8 cellular contexts compared by ENCODE assay signal in the genomic region with DNA sequence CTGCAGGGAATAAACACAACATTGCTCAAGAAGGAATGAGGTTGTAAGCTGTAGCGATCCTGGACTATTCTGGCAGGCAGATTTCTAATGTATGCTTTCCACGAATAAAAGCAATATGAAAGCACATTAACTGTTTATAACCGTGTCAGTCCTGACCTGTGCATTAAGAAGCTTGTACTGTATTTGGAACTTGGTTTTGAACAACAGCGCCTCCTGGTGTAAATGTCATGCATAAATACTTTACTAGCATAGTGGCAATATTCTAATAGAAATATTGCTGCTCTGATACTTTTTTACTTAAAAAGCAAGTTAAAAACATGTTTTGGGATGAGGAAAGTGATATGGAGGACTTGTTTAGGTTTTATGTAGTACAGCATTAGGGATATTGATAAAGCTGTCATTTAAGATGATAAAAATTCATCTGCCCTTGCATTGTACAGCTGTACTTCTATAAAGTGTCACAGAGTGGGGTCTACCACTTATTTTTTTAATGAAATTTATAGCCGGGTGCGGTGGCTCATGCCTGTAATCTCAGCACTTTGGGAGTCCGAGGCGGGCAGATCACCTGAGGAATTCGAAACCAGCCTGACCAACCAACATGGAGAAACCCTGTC.
DNase-seq lines count a peak whose midpoint lies in the region; ATAC-seq and TF ChIP-seq lines count a peak whose summit lies in the region.

No MANE protein-coding gene starts in this region.

- H3K27me3 ChIP-seq in right lobe of liver = no peaks in the 10 kb centered on the region

- ATAC-seq in right lobe of liver (peak; percentile 80 to 85 (median 81)), GM19351 (IDR thresholded peaks at IDR 0.05; ENCODE audit: unreplicated experiment) (no peak)

- H3K9me3 ChIP-seq in right lobe of liver = no peaks in the 10 kb centered on the region

- peak; percentile 5 to 6 for DNase-seq in stimulated activated CD4-positive, alpha-beta T cell treated with anti-CD3 and anti-CD28 coated beads, Interleukin-1b, Interleukin-23, amount 100 ng/mL, for 1 hour (ENCODE audit: low read depth in 2 of 2)
- DNase-seq in stimulated activated CD4-positive, alpha-beta T cell treated with anti-CD3 and anti-CD28 coated beads, Interleukin-12 subunit alpha, Interleukin-12 subunit beta, amount 100 ng/mL, for 4 hours = no peak
- peak; percentile 63 for DNase-seq in MV-4-11 (lab: John Stamatoyannopoulos, UW)
- peak; percentile 36 for DNase-seq in SKM-1 (lab: John Stamatoyannopoulos, UW; ENCODE audit: unreplicated experiment)
- DNase-seq in choroid plexus epithelial cell (ENCODE audit: low read depth) = peak; percentile 87
- no peak for DNase-seq in right lobe of liver
- peak; percentile 93 for DNase-seq in superior temporal gyrus (ENCODE audit: extremely low spot score)

- H3K4me3 ChIP-seq in choroid plexus epithelial cell (ENCODE audit: low read depth, low read length) (no peak overlapping the region), right lobe of liver (no peak overlapping the region)

- WGBS in right lobe of liver (ENCODE audit: insufficient coverage, low coverage, low lambda C conversion rate, missing lambda C conversion rate) = 27% methylated on average over 9 of the region's 9 CpGs

- TF ChIP-seq CTCF in choroid plexus epithelial cell (conservative IDR thresholded peaks at IDR 0.05; ENCODE audit: low read depth, low read length) = peak; percentile 67
- peak; percentile 78 to 89 (median 80) for TF ChIP-seq CTCF in right lobe of liver (IDR thresholded peaks at IDR 0.05)

- TF ChIP-seq POLR2A in right lobe of liver (IDR thresholded peaks at IDR 0.05) = no peak

- no peaks in the 10 kb centered on the region for H3K36me3 ChIP-seq in right lobe of liver

- no peak overlapping the region for H3K27ac ChIP-seq in right lobe of liver

- intact Hi-C loops in right lobe of liver (cut with DNase I) = loop anchor here in 1 of 2 donors (10.0 kb wide), 2 partner anchors 64 to 124 kb away; no protein-coding TSS in a partner anchor

- peaks cover 0 to 7% (median 0%) of the 10 kb centered on the region in 4 donors for H3K4me1 ChIP-seq in right lobe of liver

Comparison
In these comparisons a context has a peak if more than half of its experiments do, and no peak if none do; other contexts are left out.
1. DNase-seq: peak in stimulated activated CD4-positive, alpha-beta T cell treated with anti-CD3 and anti-CD28 coated beads, Interleukin-1b, Interleukin-23, amount 100 ng/mL, for 1 hour (2 of 2), MV-4-11 (single experiment), SKM-1 (single experiment), choroid plexus epithelial cell (single experiment) and superior temporal gyrus (single experiment); none in stimulated activated CD4-positive, alpha-beta T cell treated with anti-CD3 and anti-CD28 coated beads, Interleukin-12 subunit alpha, Interleukin-12 subunit beta, amount 100 ng/mL, for 4 hours (single experiment) and right lobe of liver (0 of 3).